In the genomic region with DNA sequence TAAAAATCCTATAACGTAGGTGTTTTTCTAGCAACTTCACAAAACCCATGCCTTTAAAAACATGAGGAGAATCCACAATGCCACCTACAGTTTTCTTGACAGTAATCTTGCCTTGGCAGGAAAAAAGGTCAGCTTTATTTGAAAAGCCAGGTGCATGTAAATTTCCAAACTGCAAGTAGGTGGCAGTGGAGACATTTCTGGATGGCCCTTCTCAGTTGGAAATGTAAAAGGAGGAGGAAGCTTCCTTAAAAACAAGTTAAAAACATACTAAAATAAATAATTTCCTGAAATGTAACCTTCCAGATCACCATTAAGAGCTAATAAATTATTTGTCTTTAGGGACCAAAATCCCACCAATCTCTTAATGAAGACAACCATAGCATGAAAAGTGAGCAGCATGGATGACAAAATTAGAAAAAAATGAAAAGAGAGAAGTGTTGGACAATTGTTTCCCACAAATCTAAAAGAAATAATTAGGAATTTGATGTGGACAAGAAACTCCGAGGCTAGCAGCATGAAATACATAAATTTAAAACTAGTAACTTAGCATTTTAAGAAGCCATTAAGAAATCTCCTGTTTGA, we compare ENCODE assay signal across 9 cellular contexts.
DNase-seq lines count a peak whose midpoint lies in the region; ATAC-seq, FAIRE-seq and TF ChIP-seq lines count a peak whose summit lies in the region.
"Had no signal": no experiment of that assay in that cellular context is flagged by ENCODE, and none has a peak within 500 bp of the region (broad histone marks: within the 10 kb centered on the region; RNA-seq: fewer than 3 reads in every experiment).

No MANE protein-coding gene starts in this region.

- in situ Hi-C loops in K562 (cut with MboI), result no loop called here

- H3K36me3 Mint-ChIP-seq in stimulated activated naive B cell treated with anti-CD40 and anti-IgM and Interleukin-4, amounts not matched to agents 10 μg/mL and 1 μg/mL and 100 μg/mL, for 72 hours, result peaks cover 0 to 9% of the 10 kb centered on the region in 2 donors

- H3K4me3 Mint-ChIP-seq in stimulated activated naive B cell treated with anti-CD40 and anti-IgM and Interleukin-4, amounts not matched to agents 10 μg/mL and 1 μg/mL and 100 μg/mL, for 72 hours, result no peak overlapping the region
- H3K4me3 Mint-ChIP-seq: B cell had no signal

- no peaks in the 10 kb centered on the region for H3K27me3 ChIP-seq in K562 (ENCODE audit: control insufficient read depth in 2 of 2, insufficient read depth in 2 of 2, low read length in 2 of 2)

- H2AFZ ChIP-seq in K562 (ENCODE audit: low read depth, low read length), result peak overlapping the region; percentile 56; the same call in 1 of the 2 replicates

- intact Hi-C loops in K562 (cut with micrococcal nuclease), result loop anchor here (2.0 to 10.0 kb wide), 4 partner anchors 45 to 235 kb away; no protein-coding TSS in a partner anchor

- no peak overlapping the region for H3K4me3 ChIP-seq in K562

- H3K9me3 Mint-ChIP-seq in stimulated activated naive B cell treated with anti-CD40 and anti-IgM and Interleukin-4, amounts not matched to agents 10 μg/mL and 1 μg/mL and 100 μg/mL, for 72 hours, result no peaks in the 10 kb centered on the region

- peak; percentile 68 to 76 for TF ChIP-seq RAD21 in K562 (CRISPR knock-in tag; conservative IDR thresholded peaks at IDR 0.05 in 1 of 2, IDR thresholded peaks at IDR 0.05 in 1 of 2)

- H4K20me1 ChIP-seq in K562 (replicated peaks; ENCODE audit: control insufficient read depth, insufficient read depth, low read length), result no peaks in the 10 kb centered on the region

- no peaks in the 10 kb centered on the region for H3K9me1 ChIP-seq in K562 (ENCODE audit: control insufficient read depth, insufficient read depth, low read length)

- peak; percentile 73 to 91 (median 77) for TF ChIP-seq CTCF in K562 (IDR thresholded peaks at IDR 0.05 in 2 of 3, conservative IDR thresholded peaks at IDR 0.05 in 1 of 3; ENCODE audit: insufficient read depth in 2 of 3, low read depth in 1 of 3, low read length in 3 of 3)

- no peaks in the 10 kb centered on the region for H3K36me3 ChIP-seq in K562 (ENCODE audit: control insufficient read depth, insufficient read depth, low read length)

- H3K79me2 ChIP-seq in K562 (ENCODE audit: control insufficient read depth, insufficient read depth, low read length), result no peaks in the 10 kb centered on the region

- CTCF ChIA-PET in K562 (lab: Yijun Ruan, JAX; ENCODE audit: low intra/inter-chr PET ratio), result interaction anchor here (0.5 to 2.1 kb wide), 9 partner anchors 44 to 359 kb away, joined by 3 to 8 read pairs (median 5); partner anchors contain the start of gene HOXB5

- H3K27ac Mint-ChIP-seq in stimulated activated naive B cell treated with anti-CD40 and anti-IgM and Interleukin-4, amounts not matched to agents 10 μg/mL and 1 μg/mL and 100 μg/mL, for 72 hours, result no peak overlapping the region
- H3K27ac Mint-ChIP-seq: B cell had no signal

- no peak overlapping the region for H3K4me2 ChIP-seq in K562 (ENCODE audit: insufficient read depth, low read length)

- FAIRE-seq in K562 (lab: Jason Lieb, UNC), result peak; percentile 83

- BruUV-seq in K562 (replicated peaks; lab: Mats Ljungman, UMichigan), result no TSS peak

- H3K27me3 Mint-ChIP-seq in stimulated activated naive B cell treated with anti-CD40 and anti-IgM and Interleukin-4, amounts not matched to agents 10 μg/mL and 1 μg/mL and 100 μg/mL, for 72 hours, result peaks cover 0 to 5% of the 10 kb centered on the region in 2 donors
- H3K27me3 Mint-ChIP-seq: B cell had no signal

- no peak for TF ChIP-seq EP300 in K562 (IDR thresholded peaks at IDR 0.05; ENCODE audit: low read length)

- TF ChIP-seq POLR2A in K562 (conservative IDR thresholded peaks at IDR 0.05), result no peak

- no peak overlapping the region for H3K27ac ChIP-seq in K562 (ENCODE audit: extremely low read depth, low read depth, low read length)

- H3K9me3 ChIP-seq in K562 (replicated peaks; ENCODE audit: control insufficient read depth, insufficient read depth, low read depth, low read length), result no peaks in the 10 kb centered on the region

- H3K4me1 ChIP-seq in K562 (replicated peaks in 1 of 2; ENCODE audit: control insufficient read depth in 2 of 2, insufficient read depth in 2 of 2, low read length in 2 of 2), result peaks cover 0 to 12% of the 10 kb centered on the region in 2 experiments; a peak in 3 of 5 replicates

- 3% methylated on average over 2 of the region's 2 CpGs for WGBS in K562 (ENCODE audit: insufficient coverage, low coverage, missing lambda C conversion rate)

- POLR2A ChIA-PET in K562 (lab: Yijun Ruan, JAX), result interaction anchor here (0.8 to 1.6 kb wide), 5 partner anchors 10 to 363 kb away, joined by 3 to 6 read pairs (median 3); no protein-coding TSS in a partner anchor

- ATAC-seq in K562, result peak; percentile 43; the same call in 2 of the 3 replicates
- ATAC-seq in stimulated activated naive B cell treated with anti-CD40 and anti-IgM and Interleukin-4, amounts not matched to agents 10 μg/mL and 1 μg/mL and 100 μg/mL, for 72 hours (replicated peaks), result no peak

- no peak overlapping the region for H3K9ac ChIP-seq in K562 (ENCODE audit: insufficient read depth in 1 of 2, low read depth in 2 of 2, low read length in 2 of 2)

- peak; percentile 12 for DNase-seq in DMS79 treated with DMSO at 0.1 percent for 48 hours (lab: John Stamatoyannopoulos, UW)
- DNase-seq in DMS79 (lab: John Stamatoyannopoulos, UW), result no peak
- peak; percentile 42 for DNase-seq in NCI-H2029 (lab: John Stamatoyannopoulos, UW)
- DNase-seq in K562 (ENCODE audit: extremely low read depth in 1 of 4, low spot score in 3 of 4), result peak; percentile 21 to 75 (median 34)
- peak; percentile 58 for DNase-seq in myocyte (ENCODE audit: low read depth)
- DNase-seq in stimulated activated CD4-positive, alpha-beta T cell treated with anti-CD3 and anti-CD28 coated beads, Interleukin-2, amount 100 ng/mL, for 24 hours, result no peak
- DNase-seq in cortex of kidney (lab: John Stamatoyannopoulos, UW), result no peak
- no peak for DNase-seq in stimulated activated naive B cell treated with anti-CD40 and anti-IgM and Interleukin-4, amounts not matched to agents 10 μg/mL and 1 μg/mL and 100 μg/mL, for 72 hours

- H3K4me1 Mint-ChIP-seq in stimulated activated naive B cell treated with anti-CD40 and anti-IgM and Interleukin-4, amounts not matched to agents 10 μg/mL and 1 μg/mL and 100 μg/mL, for 72 hours, result peaks cover 2 to 9% of the 10 kb centered on the region in 2 donors
- H3K4me1 Mint-ChIP-seq: B cell had no signal

TF ChIP-seq in K562, 482 proteins besides CTCF, POLR2A, EP300 and RAD21 (continues in another document):
- TF ChIP-seq E2F1 (CRISPR knock-in tag; IDR thresholded peaks at IDR 0.05), result no peak
- TF ChIP-seq ELK3 (CRISPR knock-in tag; IDR thresholded peaks at IDR 0.05), result no peak
- TF ChIP-seq JUND (IDR thresholded peaks at IDR 0.05; ENCODE audit: borderline replicate concordance, low read depth, low read length), result peak; percentile 40; the same call in 1 of the 2 replicates
- TF ChIP-seq JUND (tag; IDR thresholded peaks at IDR 0.05; ENCODE audit: borderline replicate concordance, low read depth, low read length), result no peak
- TF ChIP-seq DEAF1 (CRISPR knock-in tag; IDR thresholded peaks at IDR 0.05), result 0 out of 2 replicates have a peak, but pooled peaks have one; percentile 49
- TF ChIP-seq MYC (IDR thresholded peaks at IDR 0.05; ENCODE audit: low read depth, low read length), result 0 out of 2 replicates have a peak, but pooled peaks have one; percentile 46
- no peak for TF ChIP-seq MYC (CRISPR knock-in tag; IDR thresholded peaks at IDR 0.05; ENCODE audit: borderline replicate concordance, low read depth)
- TF ChIP-seq ZNF282 (CRISPR knock-in tag; IDR thresholded peaks at IDR 0.05), result no peak
- 0 out of 4 replicates have a peak, but pooled peaks of 1 of the 2 experiments have one; percentile 23 for TF ChIP-seq MAZ (CRISPR knock-in tag; conservative IDR thresholded peaks at IDR 0.05 in 1 of 2, IDR thresholded peaks at IDR 0.05 in 1 of 2)

Comparison
In these comparisons a context has a peak if more than half of its experiments do, and no peak if none do; other contexts are left out.
1. DNase-seq: peak in DMS79 treated with DMSO at 0.1 percent for 48 hours (single experiment), NCI-H2029 (single experiment), K562 (4 of 4) and myocyte (single experiment); none in DMS79 (single experiment), stimulated activated CD4-positive, alpha-beta T cell treated with anti-CD3 and anti-CD28 coated beads, Interleukin-2, amount 100 ng/mL, for 24 hours (0 of 2), cortex of kidney (single experiment) and stimulated activated naive B cell treated with anti-CD40 and anti-IgM and Interleukin-4, amounts not matched to agents 10 μg/mL and 1 μg/mL and 100 μg/mL, for 72 hours (single experiment).